Comparison of ENCODE assay signal across 9 cellular contexts in the genomic region with DNA sequence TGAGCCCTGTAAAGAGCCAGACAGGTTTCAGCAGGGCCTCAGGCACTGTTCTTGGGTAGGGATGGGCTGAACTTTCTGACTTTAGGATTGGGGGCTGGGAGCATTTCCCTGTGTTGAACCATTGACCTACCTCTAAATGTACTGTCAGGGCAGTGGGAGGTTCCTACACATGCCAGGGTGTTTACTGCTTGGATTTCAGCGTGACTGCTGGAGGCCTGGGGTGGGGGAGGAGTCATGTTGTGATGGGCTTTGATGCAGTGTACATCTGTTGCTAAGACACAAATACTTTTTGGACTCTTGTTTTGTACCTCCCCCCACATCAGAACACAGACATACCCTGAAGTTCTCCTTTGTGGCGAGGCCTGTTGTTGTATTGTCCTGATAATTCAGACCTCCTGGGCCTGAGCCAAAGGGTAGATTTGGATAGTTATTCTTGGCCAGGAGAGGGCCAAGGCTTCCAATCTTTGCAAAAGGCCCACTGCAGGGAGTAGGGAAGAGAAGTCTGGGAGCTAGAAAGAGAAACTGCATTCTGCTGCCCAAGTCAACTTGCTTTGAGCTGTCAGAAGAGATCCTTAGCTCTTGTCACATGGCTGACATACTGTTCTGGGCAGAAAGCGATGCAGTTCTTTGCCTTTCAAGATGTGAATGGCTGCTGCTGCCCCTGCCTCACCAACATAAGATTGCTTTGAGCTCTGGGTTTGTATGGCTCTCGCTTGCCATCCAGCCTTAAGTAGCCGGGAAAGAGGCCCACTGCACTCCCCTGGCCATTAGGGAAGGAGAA. TPM values are rescaled to one million over a fixed set of nuclear protein-coding genes. Genes with fewer than 3 reads are reported as not detected.
DNase-seq lines count a peak whose midpoint lies in the region; ATAC-seq, FAIRE-seq and TF ChIP-seq lines count a peak whose summit lies in the region.
"Had no signal": no experiment of that assay in that cellular context is flagged by ENCODE, and none has a peak within 500 bp of the region (broad histone marks: within the 10 kb centered on the region; RNA-seq: fewer than 3 reads in every experiment).

No MANE protein-coding gene starts in this region.

- H3K4me2 ChIP-seq in K562 (ENCODE audit: insufficient read depth, low read length) (peak overlapping the region; percentile 53), neuronal stem cell (ENCODE audit: insufficient read depth, low read length, poor library complexity, severe bottlenecking) (no peak overlapping the region)

- H2AK5ac ChIP-seq in neuronal stem cell (ENCODE audit: low read depth, low read length) = no peak overlapping the region

- no peak overlapping the region for H2BK15ac ChIP-seq in neuronal stem cell (ENCODE audit: low read length)

- peak overlapping the region; percentile 41 to 74 (median 47) for H3K27ac Mint-ChIP-seq in IgD-negative memory B cell

- H2AFZ ChIP-seq in K562 (ENCODE audit: low read depth, low read length) (no peak overlapping the region), neuronal stem cell (ENCODE audit: low read length) (no peak overlapping the region)

- H3K9ac ChIP-seq in K562 (ENCODE audit: insufficient read depth in 1 of 2, low read depth in 2 of 2, low read length in 2 of 2) = peak overlapping the region; percentile 5 to 23; a peak in 3 of 4 replicates
- peak overlapping the region; percentile 23; the same call in 1 of the 2 replicates for H3K9ac ChIP-seq in iPS-20b (ENCODE audit: low read depth, low read length)
- peak overlapping the region; percentile 68 to 84 for H3K9ac ChIP-seq in stomach smooth muscle (ENCODE audit: low read length in 2 of 2)
- H3K9ac ChIP-seq in neuronal stem cell (ENCODE audit: low read depth, low read length, poor library complexity) = no peak overlapping the region

- TF ChIP-seq POLR2A in K562 (conservative IDR thresholded peaks at IDR 0.05) = no peak

- no TSS peak for BruUV-seq in K562 (replicated peaks; lab: Mats Ljungman, UMichigan)

- POLR2A ChIA-PET in K562 (lab: Yijun Ruan, JAX) = interaction anchor here (0.6 to 1.1 kb wide), 9 partner anchors 9 to 603 kb away, joined by 3 to 8 read pairs (median 3); no protein-coding TSS in a partner anchor

- peaks cover 60 to 63% of the 10 kb centered on the region in 2 experiments for H3K4me1 ChIP-seq in K562 (replicated peaks in 1 of 2; ENCODE audit: control insufficient read depth in 2 of 2, insufficient read depth in 2 of 2, low read length in 2 of 2)
- peaks cover 57% of the 10 kb centered on the region for H3K4me1 ChIP-seq in iPS-20b (ENCODE audit: insufficient read depth, low read length)
- H3K4me1 ChIP-seq in stomach smooth muscle (ENCODE audit: control insufficient read depth, insufficient read depth, low read length) = peaks cover 71% of the 10 kb centered on the region
- H3K4me1 ChIP-seq in neuronal stem cell (ENCODE audit: control insufficient read depth in 2 of 2, insufficient read depth in 1 of 2, low read depth in 1 of 2, low read length in 2 of 2) = peaks cover 26 to 51% of the 10 kb centered on the region in 2 donors

- H3K36me3 ChIP-seq in K562 (ENCODE audit: control insufficient read depth, insufficient read depth, low read length) = peaks cover 60% of the 10 kb centered on the region
- peaks cover 38% of the 10 kb centered on the region for H3K36me3 ChIP-seq in iPS-20b (ENCODE audit: insufficient read depth, low read depth, low read length)
- peaks cover 11 to 27% of the 10 kb centered on the region in 2 donors for H3K36me3 ChIP-seq in stomach smooth muscle (ENCODE audit: control insufficient read depth in 2 of 2, insufficient read depth in 2 of 2, low read length in 2 of 2)
- peaks cover 32 to 65% of the 10 kb centered on the region in 2 donors for H3K36me3 ChIP-seq in neuronal stem cell (replicated peaks in 1 of 2; ENCODE audit: control insufficient read depth in 2 of 2, insufficient read depth in 2 of 2, low read length in 2 of 2)

- H3K27me3 ChIP-seq in K562 (ENCODE audit: control insufficient read depth in 2 of 2, insufficient read depth in 2 of 2, low read length in 2 of 2) (no peaks in the 10 kb centered on the region), iPS-20b (ENCODE audit: insufficient read depth, low read length) (no peaks in the 10 kb centered on the region), stomach smooth muscle (ENCODE audit: control insufficient read depth in 1 of 2, insufficient read depth in 2 of 2, low read length in 2 of 2) (no peaks in the 10 kb centered on the region), neuronal stem cell (ENCODE audit: control insufficient read depth in 3 of 3, insufficient read depth in 3 of 3, low read depth in 1 of 3, low read length in 3 of 3) (no peaks in the 10 kb centered on the region)

- H3K9me3 Mint-ChIP-seq in IgD-negative memory B cell = no peaks in the 10 kb centered on the region
- H3K9me3 Mint-ChIP-seq: naive B cell had no signal

- no peaks in the 10 kb centered on the region for H3K27me3 Mint-ChIP-seq in IgD-negative memory B cell
- H3K27me3 Mint-ChIP-seq: naive B cell had no signal

- peak in 1 of 3 experiments; percentile 22; a peak in 2 of 6 replicates for TF ChIP-seq CTCF in K562 (IDR thresholded peaks at IDR 0.05 in 2 of 3, conservative IDR thresholded peaks at IDR 0.05 in 1 of 3; ENCODE audit: insufficient read depth in 2 of 3, low read depth in 1 of 3, low read length in 3 of 3)

- H3K27ac ChIP-seq in K562 (ENCODE audit: extremely low read depth, low read depth, low read length) = peak overlapping the region; percentile 54; the same call in 2 of the 3 replicates
- H3K27ac ChIP-seq in iPS-20b (ENCODE audit: low read length) = no peak overlapping the region
- H3K27ac ChIP-seq in stomach smooth muscle (ENCODE audit: low read length) = peak overlapping the region; percentile 92
- no peak overlapping the region for H3K27ac ChIP-seq in neuronal stem cell (replicated peaks; ENCODE audit: low read length)

- H4K8ac ChIP-seq in neuronal stem cell (ENCODE audit: low read depth, low read length) = no peak overlapping the region

- H3K14ac ChIP-seq in neuronal stem cell (ENCODE audit: low read length) = no peak overlapping the region

- H4K20me1 ChIP-seq in K562 (replicated peaks; ENCODE audit: control insufficient read depth, insufficient read depth, low read length) = peaks cover 34% of the 10 kb centered on the region

- peak overlapping the region; percentile 6 to 78 (median 58) for H3K4me3 Mint-ChIP-seq in IgD-negative memory B cell

- FAIRE-seq in K562 (lab: Jason Lieb, UNC) = peak; percentile 88

- peaks cover 1% of the 10 kb centered on the region for H3K36me3 Mint-ChIP-seq in IgD-negative memory B cell

- peak; percentile 52 for DNase-seq in AG08396 (ENCODE audit: low spot score)
- peak in 3 of 4 experiments; percentile 24 to 83 (median 47) for DNase-seq in K562 (ENCODE audit: extremely low read depth in 1 of 4, low spot score in 3 of 4)
- DNase-seq in COLO829 (ENCODE audit: low spot score) = no peak
- no peak for DNase-seq in neuronal stem cell (ENCODE audit: low spot score)
- DNase-seq: naive B cell had no signal

- H3K4me1 Mint-ChIP-seq in IgD-negative memory B cell = peaks cover 44 to 63% (median 46%) of the 10 kb centered on the region in 3 donors

- no peaks in the 10 kb centered on the region for H3K9me3 ChIP-seq in K562 (replicated peaks; ENCODE audit: control insufficient read depth, insufficient read depth, low read depth, low read length)
- H3K9me3 ChIP-seq in iPS-20b (ENCODE audit: insufficient read depth, low read depth, low read length) = no peaks in the 10 kb centered on the region
- no peaks in the 10 kb centered on the region for H3K9me3 ChIP-seq in stomach smooth muscle (ENCODE audit: control insufficient read depth in 2 of 2, low read length in 2 of 2)
- no peaks in the 10 kb centered on the region for H3K9me3 ChIP-seq in neuronal stem cell (replicated peaks in 1 of 2; ENCODE audit: control insufficient read depth in 2 of 2, insufficient read depth in 1 of 2, low read depth in 1 of 2, low read length in 2 of 2)

- no peak overlapping the region for H3K18ac ChIP-seq in neuronal stem cell (ENCODE audit: low read length)

- H2BK5ac ChIP-seq in neuronal stem cell (ENCODE audit: low read length) = no peak overlapping the region

- H2BK12ac ChIP-seq in neuronal stem cell (ENCODE audit: low read length) = no peak overlapping the region

- ATAC-seq in K562 (0 out of 3 replicates have a peak, but pooled peaks have one; percentile 0), GM18517 (IDR thresholded peaks at IDR 0.05; ENCODE audit: unreplicated experiment) (no peak)

- H4K91ac ChIP-seq in neuronal stem cell (ENCODE audit: low read depth, low read length, poor library complexity) = no peak overlapping the region

- peaks cover 17% of the 10 kb centered on the region for H3K9me1 ChIP-seq in K562 (ENCODE audit: control insufficient read depth, insufficient read depth, low read length)

- peak; percentile 9 to 27; a peak in 1 of 4 replicates for TF ChIP-seq RAD21 in K562 (CRISPR knock-in tag; conservative IDR thresholded peaks at IDR 0.05 in 1 of 2, IDR thresholded peaks at IDR 0.05 in 1 of 2)

- no peak overlapping the region for H2BK120ac ChIP-seq in neuronal stem cell (ENCODE audit: low read depth, low read length)

- H3K79me1 ChIP-seq in neuronal stem cell (ENCODE audit: low read depth, low read length) = peaks cover 16% of the 10 kb centered on the region

- 48% methylated on average over 4 of the region's 5 CpGs for WGBS in K562 (ENCODE audit: insufficient coverage, low coverage, missing lambda C conversion rate)
- WGBS in neuronal stem cell (ENCODE audit: extremely low coverage in 2 of 2, insufficient read length in 2 of 2, insufficient replicate concordance in 1 of 2), 2 donors = no CpG with 5 or more reads among the region's 5 CpGs

- H3K4me3 ChIP-seq in K562 (no peak overlapping the region), iPS-20b (ENCODE audit: low read length) (peak overlapping the region; percentile 55; the same call in 1 of the 2 replicates), stomach smooth muscle (ENCODE audit: low read length in 2 of 2) (peak overlapping the region; percentile 50 to 58), neuronal stem cell (ENCODE audit: low read length in 2 of 2) (no peak overlapping the region)

- no peak overlapping the region for H3K23ac ChIP-seq in neuronal stem cell (ENCODE audit: low read depth, low read length, poor library complexity)

- TF ChIP-seq EP300 in K562 (IDR thresholded peaks at IDR 0.05; ENCODE audit: low read length) = peak; percentile 28; the same call in 1 of the 2 replicates

- intact Hi-C loops in K562 (cut with micrococcal nuclease) = no loop called here

- H3K4ac ChIP-seq in neuronal stem cell (ENCODE audit: low read length) = no peak overlapping the region

- H3K79me2 ChIP-seq in K562 (ENCODE audit: control insufficient read depth, insufficient read depth, low read length) = peaks cover 94% of the 10 kb centered on the region

- in situ Hi-C loops in K562 (cut with MboI) = no loop called here

- CTCF ChIA-PET in K562 (lab: Yijun Ruan, JAX; ENCODE audit: low intra/inter-chr PET ratio) = no interaction called here

RNA-seq across cellular contexts. Expression of a gene that starts 3.7 kb away (rescaled TPM):
- 20.5 TPM for polyA plus RNA-seq in IgD-negative memory B cell
- 97.0 and 141 TPM in 2 replicates for total RNA-seq in K562 (2011; cell fraction: chromatin; rRNA removed; ENCODE audit: low replicate concordance)
- 104 and 118 TPM in 2 replicates for total RNA-seq in K562 (2011; cell fraction: nucleolus; rRNA removed)
- 88.2 and 97.7 TPM in 2 replicates for total RNA-seq in K562 (2011; cell fraction: nucleoplasm; rRNA removed)
- total RNA-seq in K562 (2014; rRNA removed) = 18.6 and 22.0 TPM in 2 replicates
- total RNA-seq in K562 (2014; rRNA removed; fragmentation: Illumina TruSeq; extraction: Trizol) = 38.7 and 57.0 TPM in 2 replicates
- total RNA-seq in K562 (2015; rRNA removed; fragmentation: Illumina TruSeq; extraction: Trizol) = 39.7 and 40.5 TPM in 2 replicates
- 61.4 and 67.7 TPM in 2 replicates for total RNA-seq in K562 (2021)
- 57.2 and 59.8 TPM in 2 replicates for polyA plus RNA-seq in K562 (2011; rRNA removed)
- polyA plus RNA-seq in K562 (2011; cell fraction: cytosol; rRNA removed) = 41.0 and 52.4 TPM in 2 replicates
- 34.1 and 41.0 TPM in 2 replicates for polyA plus RNA-seq in K562 (2011; cell fraction: nucleus; rRNA removed)
- 109 and 147 TPM in 2 replicates for polyA plus RNA-seq in K562 (2012)
- polyA plus RNA-seq in K562 (2014; fragmentation: Illumina TruSeq; extraction: Trizol) = 68.1 and 68.6 TPM in 2 replicates
- 1 to 10 TPM; 2.0 to 2.8 TPM for polyA plus RNA-seq in K562 (2014; fragmentation: Nextera tagmentation; extraction: Ambion mirVana)
- polyA plus RNA-seq in K562 (2014; rRNA removed) = 40.7 and 41.4 TPM in 2 replicates
- 79.5 and 101 TPM in 2 replicates for polyA minus RNA-seq in K562 (2011; rRNA and poly(A)+ RNA removed)
- polyA minus RNA-seq in K562 (2011; cell fraction: cytosol; rRNA and poly(A)+ RNA removed) = 31.0 and 35.6 TPM in 2 replicates
- 12.5 and 16.4 TPM in 2 replicates for polyA minus RNA-seq in K562 (2011; cell fraction: nucleus; rRNA and poly(A)+ RNA removed)
- polyA plus RNA-seq in neuronal stem cell (2013, experiment 1 of 2) = 69.4 TPM
- 72.5 TPM for polyA plus RNA-seq in neuronal stem cell (2013, experiment 2 of 2)

RNA-seq across cellular contexts. Expression of a gene that starts 14.3 kb away (rescaled TPM):
- polyA plus RNA-seq in IgD-negative memory B cell (1.7 TPM), K562 (2011; rRNA removed) (0.14 and 0.22 TPM in 2 replicates), K562 (2014; fragmentation: Illumina TruSeq; extraction: Trizol) (0.21 TPM in 1 of 2 replicates, not detected in the other), K562 (2014; fragmentation: Nextera tagmentation; extraction: Ambion mirVana) (not detected), K562 (2014; rRNA removed) (not detected in 2 replicates)
- total RNA-seq in K562 (2011; cell fraction: chromatin; rRNA removed; ENCODE audit: low replicate concordance) = 0.46 TPM in 1 of 2 replicates, not detected in the other
- 0.66 TPM in 1 of 2 replicates, not detected in the other for total RNA-seq in K562 (2011; cell fraction: nucleolus; rRNA removed)
- 0.73 and 0.92 TPM in 2 replicates for total RNA-seq in K562 (2011; cell fraction: nucleoplasm; rRNA removed)
- total RNA-seq in K562 (2014; rRNA removed) (not detected in 2 replicates), K562 (2014; rRNA removed; fragmentation: Illumina TruSeq; extraction: Trizol) (not detected in 2 replicates), K562 (2015; rRNA removed; fragmentation: Illumina TruSeq; extraction: Trizol) (not detected in 2 replicates), K562 (2021) (0.49 TPM in 1 of 2 replicates, not detected in the other)
- polyA plus RNA-seq in K562 (2011; cell fraction: cytosol; rRNA removed) = 0.13 TPM in 1 of 2 replicates, not detected in the other
- 0.52 and 1.4 TPM in 2 replicates for polyA plus RNA-seq in K562 (2011; cell fraction: nucleus; rRNA removed)
- 0.78 TPM in 1 of 2 replicates, not detected in the other for polyA plus RNA-seq in K562 (2012)
- not detected in 2 replicates for polyA minus RNA-seq in K562 (2011; rRNA and poly(A)+ RNA removed)
- polyA minus RNA-seq in K562 (2011; cell fraction: cytosol; rRNA and poly(A)+ RNA removed) = not detected in 2 replicates
- polyA minus RNA-seq in K562 (2011; cell fraction: nucleus; rRNA and poly(A)+ RNA removed) = not detected in 2 replicates
- polyA plus RNA-seq in neuronal stem cell (2013, experiment 1 of 2) = 1.5 TPM
- 2.3 TPM for polyA plus RNA-seq in neuronal stem cell (2013, experiment 2 of 2)

RNA-seq across cellular contexts. Expression of a gene that starts 49.4 kb away (rescaled TPM):
- polyA plus RNA-seq in IgD-negative memory B cell (19.8 TPM), K562 (2011; rRNA removed) (31.9 and 45.0 TPM in 2 replicates), K562 (2014; fragmentation: Illumina TruSeq; extraction: Trizol) (73.0 and 95.7 TPM in 2 replicates), K562 (2014; fragmentation: Nextera tagmentation; extraction: Ambion mirVana) (10 to 100 TPM; 10.6 to 13.5 TPM), K562 (2014; rRNA removed) (48.7 and 53.3 TPM in 2 replicates)
- 5.2 and 13.9 TPM in 2 replicates for total RNA-seq in K562 (2011; cell fraction: chromatin; rRNA removed; ENCODE audit: low replicate concordance)
- total RNA-seq in K562 (2011; cell fraction: nucleolus; rRNA removed) = 3.7 and 5.7 TPM in 2 replicates
- 11.4 and 14.1 TPM in 2 replicates for total RNA-seq in K562 (2011; cell fraction: nucleoplasm; rRNA removed)
- total RNA-seq in K562 (2014; rRNA removed) (44.0 and 48.2 TPM in 2 replicates), K562 (2014; rRNA removed; fragmentation: Illumina TruSeq; extraction: Trizol) (64.4 and 75.3 TPM in 2 replicates), K562 (2015; rRNA removed; fragmentation: Illumina TruSeq; extraction: Trizol) (70.4 and 76.2 TPM in 2 replicates), K562 (2021) (44.6 and 52.7 TPM in 2 replicates)
- 10.1 and 18.3 TPM in 2 replicates for polyA plus RNA-seq in K562 (2011; cell fraction: cytosol; rRNA removed)
- 7.4 and 12.0 TPM in 2 replicates for polyA plus RNA-seq in K562 (2011; cell fraction: nucleus; rRNA removed)
- 50.1 and 87.7 TPM in 2 replicates for polyA plus RNA-seq in K562 (2012)
- polyA minus RNA-seq in K562 (2011; rRNA and poly(A)+ RNA removed) = 27.9 and 31.5 TPM in 2 replicates
- 15.0 and 16.3 TPM in 2 replicates for polyA minus RNA-seq in K562 (2011; cell fraction: cytosol; rRNA and poly(A)+ RNA removed)
- 2.3 and 7.2 TPM in 2 replicates for polyA minus RNA-seq in K562 (2011; cell fraction: nucleus; rRNA and poly(A)+ RNA removed)
- polyA plus RNA-seq in neuronal stem cell (2013, experiment 1 of 2) = 194 TPM
- 198 TPM for polyA plus RNA-seq in neuronal stem cell (2013, experiment 2 of 2)

RNA-seq across cellular contexts. Expression of a gene that starts 55.7 kb away (rescaled TPM):
- polyA plus RNA-seq in IgD-negative memory B cell (33.3 TPM), K562 (2011; rRNA removed) (22.1 and 23.3 TPM in 2 replicates), K562 (2014; fragmentation: Illumina TruSeq; extraction: Trizol) (14.9 and 16.5 TPM in 2 replicates), K562 (2014; fragmentation: Nextera tagmentation; extraction: Ambion mirVana) (10 to 100 TPM; 20.8 to 24.0 TPM), K562 (2014; rRNA removed) (15.4 and 19.2 TPM in 2 replicates)
- total RNA-seq in K562 (2011; cell fraction: chromatin; rRNA removed; ENCODE audit: low replicate concordance) = 48.4 and 61.2 TPM in 2 replicates
- 27.6 and 39.2 TPM in 2 replicates for total RNA-seq in K562 (2011; cell fraction: nucleolus; rRNA removed)
- 37.8 and 55.3 TPM in 2 replicates for total RNA-seq in K562 (2011; cell fraction: nucleoplasm; rRNA removed)
- total RNA-seq in K562 (2014; rRNA removed) (13.1 and 15.8 TPM in 2 replicates), K562 (2014; rRNA removed; fragmentation: Illumina TruSeq; extraction: Trizol) (16.6 and 16.8 TPM in 2 replicates), K562 (2015; rRNA removed; fragmentation: Illumina TruSeq; extraction: Trizol) (12.3 and 12.4 TPM in 2 replicates), K562 (2021) (18.0 and 18.4 TPM in 2 replicates)
- 16.6 and 20.8 TPM in 2 replicates for polyA plus RNA-seq in K562 (2011; cell fraction: cytosol; rRNA removed)
- 24.5 and 25.0 TPM in 2 replicates for polyA plus RNA-seq in K562 (2011; cell fraction: nucleus; rRNA removed)
- polyA plus RNA-seq in K562 (2012) = 15.0 and 16.6 TPM in 2 replicates
- 16.3 and 19.5 TPM in 2 replicates for polyA minus RNA-seq in K562 (2011; rRNA and poly(A)+ RNA removed)
- 8.2 and 9.5 TPM in 2 replicates for polyA minus RNA-seq in K562 (2011; cell fraction: cytosol; rRNA and poly(A)+ RNA removed)
- polyA minus RNA-seq in K562 (2011; cell fraction: nucleus; rRNA and poly(A)+ RNA removed) = 6.7 and 8.6 TPM in 2 replicates
- polyA plus RNA-seq in neuronal stem cell (2013, experiment 1 of 2) = 11.8 TPM
- 10.6 TPM for polyA plus RNA-seq in neuronal stem cell (2013, experiment 2 of 2)

Comparison
In these comparisons a context has a peak if more than half of its experiments do, and no peak if none do; other contexts are left out.
1. DNase-seq: peak in AG08396 (single experiment) and K562 (3 of 4); none in COLO829 (single experiment) and neuronal stem cell (single experiment).
2. H3K27ac ChIP-seq: peak in K562 (single experiment) and stomach smooth muscle (single experiment); none in iPS-20b (single experiment) and neuronal stem cell (single experiment).
3. H3K4me3 ChIP-seq: peak in iPS-20b (single experiment) and stomach smooth muscle (2 of 2); none in K562 (single experiment) and neuronal stem cell (0 of 2).